ENCODE assay signal across 8 cellular contexts in genomic region chr1:179883040-179883501, GRCh38. TPM values are rescaled to one million over a fixed set of nuclear protein-coding genes. Genes with fewer than 3 reads are reported as not detected.
A peak's percentile ranks its signal among the peaks of the same experiment; 100 is the strongest.
DNase-seq lines count a peak whose midpoint lies in the region; ATAC-seq and TF ChIP-seq lines count a peak whose summit lies in the region.

No MANE protein-coding gene starts in this region.

- H3K4me3 Mint-ChIP-seq in HFFc6: peak overlapping the region; percentile 96

- H3K4me1 ChIP-seq in RWPE2 (ENCODE audit: insufficient read depth, poor library complexity, severe bottlenecking) (peaks cover 12% of the 10 kb centered on the region), neuronal stem cell (ENCODE audit: control insufficient read depth in 2 of 2, insufficient read depth in 1 of 2, low read depth in 1 of 2, low read length in 2 of 2) (peaks cover 0 to 7% of the 10 kb centered on the region in 2 donors)

- H3K9ac ChIP-seq in neuronal stem cell (ENCODE audit: low read depth, low read length, poor library complexity): peak overlapping the region; percentile 93

- TF ChIP-seq CTCF in HFFc6 (IDR thresholded peaks at IDR 0.05): no peak
- TF ChIP-seq CTCF in RWPE2 (IDR thresholded peaks at IDR 0.05; ENCODE audit: poor library complexity, severe bottlenecking): no peak
- no peak for TF ChIP-seq CTCF in epithelial cell of proximal tubule (conservative IDR thresholded peaks at IDR 0.05; ENCODE audit: low read depth, low read length)

- H3K9me3 Mint-ChIP-seq in HFFc6: no peaks in the 10 kb centered on the region

- DNase-seq in NCI-H2029 (lab: John Stamatoyannopoulos, UW) (peak; percentile 4), NCI-H2029 treated with DMSO at 0.1 percent for 48 hours (lab: John Stamatoyannopoulos, UW) (no peak), HFFc6 (no peak), RWPE2 (ENCODE audit: low spot score) (no peak), epithelial cell of proximal tubule (ENCODE audit: low read depth) (no peak), neuronal stem cell (ENCODE audit: low spot score) (no peak), DMS79 treated with DMSO at 0.1 percent for 48 hours (lab: John Stamatoyannopoulos, UW) (no peak), OCI-M1 (lab: John Stamatoyannopoulos, UW) (no peak)

- H3K27me3 ChIP-seq in RWPE2 (ENCODE audit: insufficient read depth, poor library complexity, severe bottlenecking) (no peaks in the 10 kb centered on the region), neuronal stem cell (ENCODE audit: control insufficient read depth in 3 of 3, insufficient read depth in 3 of 3, low read depth in 1 of 3, low read length in 3 of 3) (no peaks in the 10 kb centered on the region)

- H3K27ac Mint-ChIP-seq in HFFc6: peak overlapping the region; percentile 100

- peak overlapping the region; percentile 86 for H2AFZ ChIP-seq in neuronal stem cell (ENCODE audit: low read length)

- H3K36me3 Mint-ChIP-seq in HFFc6 (ENCODE audit: low read depth): peaks cover 12% of the 10 kb centered on the region

- no peak for ATAC-seq in RWPE2 (ENCODE audit: low read depth)

- WGBS in neuronal stem cell (ENCODE audit: extremely low coverage in 2 of 2, insufficient read length in 2 of 2, insufficient replicate concordance in 1 of 2), 2 donors: no CpG with 5 or more reads among the region's 23 CpGs

- peak overlapping the region; percentile 70 for H3K4me3 ChIP-seq in RWPE2 (ENCODE audit: severe bottlenecking)
- peak overlapping the region; percentile 77 for H3K4me3 ChIP-seq in epithelial cell of proximal tubule (ENCODE audit: low read depth, low read length)
- H3K4me3 ChIP-seq in neuronal stem cell (ENCODE audit: low read length in 2 of 2): peak overlapping the region; percentile 54 to 92

- H3K9me3 ChIP-seq in RWPE2 (ENCODE audit: severe bottlenecking) (no peaks in the 10 kb centered on the region), neuronal stem cell (replicated peaks in 1 of 2; ENCODE audit: control insufficient read depth in 2 of 2, insufficient read depth in 1 of 2, low read depth in 1 of 2, low read length in 2 of 2) (no peaks in the 10 kb centered on the region)

- peak overlapping the region; percentile 69 for H2BK5ac ChIP-seq in neuronal stem cell (ENCODE audit: low read length)

- no peak overlapping the region for H2AK5ac ChIP-seq in neuronal stem cell (ENCODE audit: low read depth, low read length)

- H3K23ac ChIP-seq in neuronal stem cell (ENCODE audit: low read depth, low read length, poor library complexity): peak overlapping the region; percentile 99

- no peak overlapping the region for H2BK12ac ChIP-seq in neuronal stem cell (ENCODE audit: low read length)

- H3K27ac ChIP-seq in RWPE2 (ENCODE audit: poor library complexity, severe bottlenecking) (peak overlapping the region; percentile 90), neuronal stem cell (replicated peaks; ENCODE audit: low read length) (peak overlapping the region; percentile 99)

- H3K27me3 Mint-ChIP-seq in HFFc6 (ENCODE audit: insufficient read depth): peaks cover 2% of the 10 kb centered on the region

- H3K79me1 ChIP-seq in neuronal stem cell (ENCODE audit: low read depth, low read length): no peaks in the 10 kb centered on the region

- no peak overlapping the region for H3K4ac ChIP-seq in neuronal stem cell (ENCODE audit: low read length)

- peaks cover 30% of the 10 kb centered on the region for H3K36me3 ChIP-seq in RWPE2 (ENCODE audit: low read depth)
- H3K36me3 ChIP-seq in neuronal stem cell (replicated peaks in 1 of 2; ENCODE audit: control insufficient read depth in 2 of 2, insufficient read depth in 2 of 2, low read length in 2 of 2): peaks cover 0 to 24% of the 10 kb centered on the region in 2 donors

- peak overlapping the region; percentile 57 for H3K14ac ChIP-seq in neuronal stem cell (ENCODE audit: low read length)

- no peak overlapping the region for H2BK120ac ChIP-seq in neuronal stem cell (ENCODE audit: low read depth, low read length)

- H4K91ac ChIP-seq in neuronal stem cell (ENCODE audit: low read depth, low read length, poor library complexity): no peak overlapping the region

- H3K18ac ChIP-seq in neuronal stem cell (ENCODE audit: low read length): peak overlapping the region; percentile 98

- no peak overlapping the region for H2BK15ac ChIP-seq in neuronal stem cell (ENCODE audit: low read length)

- H3K4me2 ChIP-seq in neuronal stem cell (ENCODE audit: insufficient read depth, low read length, poor library complexity, severe bottlenecking): peak overlapping the region; percentile 55

- peaks cover 47% of the 10 kb centered on the region for H3K4me1 Mint-ChIP-seq in HFFc6 (ENCODE audit: low read depth)

- H4K8ac ChIP-seq in neuronal stem cell (ENCODE audit: low read depth, low read length): no peak overlapping the region

RNA-seq across cellular contexts. Expression of gene TOR1AIP1, which starts 1.0 kb away (rescaled TPM):
- total RNA-seq in HFFc6 (2021; fragmentation: NEBNext Ultra II Directional; extraction: Animal tissue kit (Norgen Biotek cat#: 25700)): 10 to 100 TPM; 39.6 to 51.8 (median 48.9) TPM
- total RNA-seq in epithelial cell of proximal tubule: 35.3 and 50.5 TPM in 2 replicates
- polyA plus RNA-seq in neuronal stem cell (2013, experiment 1 of 2): 18.3 TPM
- polyA plus RNA-seq in neuronal stem cell (2013, experiment 2 of 2): 19.8 TPM

RNA-seq across cellular contexts. Expression of gene TOR1AIP2, which starts 5.5 kb away (rescaled TPM):
- total RNA-seq in HFFc6 (2021; fragmentation: NEBNext Ultra II Directional; extraction: Animal tissue kit (Norgen Biotek cat#: 25700)): 100 to 1,000 TPM in 5 of 6 experiments, 10 to 100 TPM in 1; 89.7 to 127 (median 108) TPM
- 47.7 and 57.4 TPM in 2 replicates for total RNA-seq in epithelial cell of proximal tubule
- 23.0 TPM for polyA plus RNA-seq in neuronal stem cell (2013, experiment 1 of 2)
- 25.3 TPM for polyA plus RNA-seq in neuronal stem cell (2013, experiment 2 of 2)
